1 cellular context compared by ENCODE assay signal in the genomic region with DNA sequence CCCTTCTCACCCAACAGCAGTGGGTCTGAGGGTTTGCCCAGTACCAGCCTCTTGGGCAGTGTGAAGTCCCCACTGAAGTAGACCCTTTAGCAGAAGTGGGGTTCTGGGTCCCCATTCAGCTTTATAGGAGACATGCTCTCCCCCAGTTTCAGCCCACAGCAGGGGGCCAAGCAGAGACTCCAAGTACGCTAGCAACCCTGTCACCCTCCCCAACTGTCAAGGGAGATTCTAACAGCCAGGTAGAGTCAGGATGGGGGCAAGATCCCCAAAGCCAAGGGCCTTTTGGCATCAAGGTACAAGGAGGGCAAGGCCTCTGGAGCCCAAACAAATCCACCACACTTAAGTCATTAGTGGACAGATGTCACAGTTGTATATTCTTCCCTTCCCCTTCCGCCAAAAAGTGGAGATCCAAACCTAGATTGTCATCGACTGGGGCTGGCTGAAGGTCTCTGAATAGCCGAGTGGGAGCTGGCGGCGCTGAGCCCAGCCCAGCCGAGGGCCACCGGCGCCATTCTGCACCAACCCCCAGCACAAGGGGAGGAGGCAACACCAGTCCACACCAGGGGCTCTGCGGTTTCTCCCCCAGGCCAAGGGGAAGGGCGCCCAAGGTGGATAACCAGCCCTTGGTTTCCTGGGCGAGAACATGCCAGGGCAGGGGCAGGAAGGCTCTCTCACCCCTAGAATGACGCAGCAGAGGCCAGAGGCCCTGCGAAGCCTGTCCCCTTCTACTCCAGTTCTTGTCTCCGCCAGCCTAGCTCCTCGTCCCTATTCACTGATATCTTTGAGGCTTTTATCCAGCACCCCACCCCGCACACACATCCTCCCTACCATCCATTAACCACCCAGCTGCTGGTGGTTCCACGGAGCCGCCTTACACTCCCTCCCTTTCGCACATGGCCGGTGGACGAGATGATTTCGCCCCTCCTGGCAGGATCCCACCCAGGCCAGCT.
TF ChIP-seq lines count a peak whose summit lies in the region.

No MANE protein-coding gene starts in this region.

TF ChIP-seq in SK-N-SH, 30 proteins besides CTCF, POLR2A, EP300 and RAD21 (continued from another document):
- TF ChIP-seq FOXJ3 (CRISPR knock-in tag; IDR thresholded peaks at IDR 0.05) = no peak
- TF ChIP-seq GATA2 (CRISPR knock-in tag; IDR thresholded peaks at IDR 0.05) = no peak
- TF ChIP-seq TCF12 (IDR thresholded peaks at IDR 0.05) = no peak
- no peak for TF ChIP-seq SIN3A (IDR thresholded peaks at IDR 0.05; ENCODE audit: borderline replicate concordance, low read depth, low read length)
- TF ChIP-seq, protein P1, sequence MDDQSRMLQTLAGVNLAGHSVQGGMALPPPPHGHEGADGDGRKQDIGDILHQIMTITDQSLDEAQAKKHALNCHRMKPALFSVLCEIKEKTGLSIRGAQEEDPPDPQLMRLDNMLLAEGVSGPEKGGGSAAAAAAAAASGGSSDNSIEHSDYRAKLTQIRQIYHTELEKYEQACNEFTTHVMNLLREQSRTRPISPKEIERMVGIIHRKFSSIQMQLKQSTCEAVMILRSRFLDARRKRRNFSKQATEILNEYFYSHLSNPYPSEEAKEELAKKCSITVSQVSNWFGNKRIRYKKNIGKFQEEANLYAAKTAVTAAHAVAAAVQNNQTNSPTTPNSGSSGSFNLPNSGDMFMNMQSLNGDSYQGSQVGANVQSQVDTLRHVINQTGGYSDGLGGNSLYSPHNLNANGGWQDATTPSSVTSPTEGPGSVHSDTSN (IDR thresholded peaks at IDR 0.05) = no peak
- no peak for TF ChIP-seq SMC3 (IDR thresholded peaks at IDR 0.05; ENCODE audit: low read depth, low read length)
- no peak for TF ChIP-seq FOSL2 (IDR thresholded peaks at IDR 0.05; ENCODE audit: borderline replicate concordance, low read depth)
- no peak for TF ChIP-seq RXRA (IDR thresholded peaks at IDR 0.05; ENCODE audit: borderline replicate concordance, low read depth)
- TF ChIP-seq, protein P2, sequence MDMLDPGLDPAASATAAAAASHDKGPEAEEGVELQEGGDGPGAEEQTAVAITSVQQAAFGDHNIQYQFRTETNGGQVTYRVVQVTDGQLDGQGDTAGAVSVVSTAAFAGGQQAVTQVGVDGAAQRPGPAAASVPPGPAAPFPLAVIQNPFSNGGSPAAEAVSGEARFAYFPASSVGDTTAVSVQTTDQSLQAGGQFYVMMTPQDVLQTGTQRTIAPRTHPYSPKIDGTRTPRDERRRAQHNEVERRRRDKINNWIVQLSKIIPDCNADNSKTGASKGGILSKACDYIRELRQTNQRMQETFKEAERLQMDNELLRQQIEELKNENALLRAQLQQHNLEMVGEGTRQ (IDR thresholded peaks at IDR 0.05; ENCODE audit: borderline replicate concordance, low read depth, low read length) = no peak
- TF ChIP-seq NFIC (IDR thresholded peaks at IDR 0.05; ENCODE audit: borderline replicate concordance) = no peak
TF ChIP-seq in SK-N-SH: peak in this region for 0.
